Comparison of ENCODE assay signal across 16 cellular contexts in the genomic region with DNA sequence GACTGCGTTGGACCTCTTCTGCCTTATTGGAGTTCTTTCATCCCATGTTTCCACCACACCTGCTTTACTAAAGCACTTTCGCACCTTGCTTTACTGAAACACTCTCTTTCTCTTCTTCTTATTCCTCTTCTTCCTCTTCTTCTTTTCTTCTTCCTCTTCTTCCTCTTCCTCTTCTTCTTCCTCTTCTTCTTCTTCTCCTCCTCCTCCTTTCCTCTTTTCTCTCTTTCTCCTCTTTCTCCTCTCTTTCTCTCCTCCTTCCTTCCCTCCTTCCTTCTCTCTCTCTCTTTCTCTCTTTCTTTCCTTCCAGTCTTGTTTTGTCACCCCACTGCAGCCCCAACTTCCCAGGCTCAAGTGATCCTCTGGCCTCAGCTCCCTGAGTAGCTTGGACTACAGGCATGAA.
DNase-seq lines count a peak whose midpoint lies in the region; TF ChIP-seq lines count a peak whose summit lies in the region.
"Had no signal": no experiment of that assay in that cellular context is flagged by ENCODE, and none has a peak within 500 bp of the region (broad histone marks: within the 10 kb centered on the region; RNA-seq: fewer than 3 reads in every experiment).

No MANE protein-coding gene starts in this region.

- no peak overlapping the region for H3K27ac ChIP-seq in HEK293 (ENCODE audit: extremely low read depth, low read depth, low read length)
- H3K27ac ChIP-seq: BLaER1 treated with 17β-estradiol and CSF1 and Interleukin-3, amounts not matched to agents 10 nM and 100 nM; C4-2B had no signal

- TF ChIP-seq CTCF in HEK293 (tag by site-specific recombination; IDR thresholded peaks at IDR 0.05): no peak

- H3K36me3 Mint-ChIP-seq in activated naive CD4-positive, alpha-beta T cell treated with anti-CD3 and anti-CD28 coated beads, Interleukin-2, amount 50 U/mL, for 24 hours: no peaks in the 10 kb centered on the region
- H3K36me3 Mint-ChIP-seq in activated naive CD4-positive, alpha-beta T cell treated with anti-CD3 and anti-CD28 coated beads, Interleukin-2, amount 10 ng/mL, durations not matched to agents 7 days and 5 days: no peaks in the 10 kb centered on the region
- H3K36me3 Mint-ChIP-seq: CD8-positive, alpha-beta T cell had no signal

- POLR2A ChIA-PET in HEK293 (lab: Yijun Ruan, JAX): no interaction called here

- no peak overlapping the region for H3K4me3 Mint-ChIP-seq in activated naive CD4-positive, alpha-beta T cell treated with anti-CD3 and anti-CD28 coated beads, Interleukin-2, amount 50 U/mL, for 24 hours
- H3K4me3 Mint-ChIP-seq in activated naive CD4-positive, alpha-beta T cell treated with anti-CD3 and anti-CD28 coated beads, Interleukin-2, amount 10 ng/mL, durations not matched to agents 7 days and 5 days: no peak overlapping the region
- H3K4me3 Mint-ChIP-seq: CD4-positive, alpha-beta T cell; CD8-positive, alpha-beta T cell had no signal

- no peaks in the 10 kb centered on the region for H3K9me3 Mint-ChIP-seq in activated naive CD4-positive, alpha-beta T cell treated with anti-CD3 and anti-CD28 coated beads, Interleukin-2, amount 50 U/mL, for 24 hours
- no peaks in the 10 kb centered on the region for H3K9me3 Mint-ChIP-seq in activated naive CD4-positive, alpha-beta T cell treated with anti-CD3 and anti-CD28 coated beads, Interleukin-2, amount 10 ng/mL, durations not matched to agents 7 days and 5 days
- H3K9me3 Mint-ChIP-seq: CD4-positive, alpha-beta T cell; CD8-positive, alpha-beta T cell had no signal

- CTCF ChIA-PET in activated naive CD4-positive, alpha-beta T cell treated with anti-CD3 and anti-CD28 coated beads, Interleukin-2, amount 10 ng/mL, durations not matched to agents 7 days and 5 days (lab: Charles Lee): interaction anchor here (0.6 kb wide), 1 partner anchor 17 kb away, joined by 4 read pairs; no protein-coding TSS in a partner anchor
- CTCF ChIA-PET in HEK293 (lab: Yijun Ruan, JAX): interaction anchor here (0.6 kb wide), 1 partner anchor 833 kb away, joined by 3 read pairs; no protein-coding TSS in a partner anchor

- H3K4me1 Mint-ChIP-seq in activated naive CD4-positive, alpha-beta T cell treated with anti-CD3 and anti-CD28 coated beads, Interleukin-2, amount 50 U/mL, for 24 hours: peaks cover 3% of the 10 kb centered on the region
- H3K4me1 Mint-ChIP-seq in activated naive CD4-positive, alpha-beta T cell treated with anti-CD3 and anti-CD28 coated beads, Interleukin-2, amount 10 ng/mL, durations not matched to agents 7 days and 5 days: peaks cover 6% of the 10 kb centered on the region

- H3K9me3 ChIP-seq in HEK293 (ENCODE audit: control insufficient read depth, insufficient read depth, low read depth, low read length): no peaks in the 10 kb centered on the region
- H3K9me3 ChIP-seq: BLaER1 treated with 17β-estradiol and CSF1 and Interleukin-3, amounts not matched to agents 10 nM and 100 nM; Caco-2 had no signal

- peak overlapping the region; percentile 48 for H3K27ac Mint-ChIP-seq in activated naive CD4-positive, alpha-beta T cell treated with anti-CD3 and anti-CD28 coated beads, Interleukin-2, amount 50 U/mL, for 24 hours
- no peak overlapping the region for H3K27ac Mint-ChIP-seq in activated naive CD4-positive, alpha-beta T cell treated with anti-CD3 and anti-CD28 coated beads, Interleukin-2, amount 10 ng/mL, durations not matched to agents 7 days and 5 days
- H3K27ac Mint-ChIP-seq: CD4-positive, alpha-beta T cell; CD8-positive, alpha-beta T cell had no signal

- H3K4me1 ChIP-seq in HEK293 (ENCODE audit: control insufficient read depth, insufficient read depth, low read length): no peaks in the 10 kb centered on the region; the same call in 1 of the 2 replicates
- H3K4me1 ChIP-seq: BLaER1 treated with 17β-estradiol and CSF1 and Interleukin-3, amounts not matched to agents 10 nM and 100 nM; Caco-2 had no signal

- H3K27me3 Mint-ChIP-seq in activated naive CD4-positive, alpha-beta T cell treated with anti-CD3 and anti-CD28 coated beads, Interleukin-2, amount 50 U/mL, for 24 hours: peaks cover 40% of the 10 kb centered on the region
- peaks cover 36% of the 10 kb centered on the region for H3K27me3 Mint-ChIP-seq in activated naive CD4-positive, alpha-beta T cell treated with anti-CD3 and anti-CD28 coated beads, Interleukin-2, amount 10 ng/mL, durations not matched to agents 7 days and 5 days

- no peaks in the 10 kb centered on the region for H3K36me3 ChIP-seq in HEK293 (ENCODE audit: control insufficient read depth in 2 of 2, insufficient read depth in 1 of 2, low read length in 2 of 2)
- H3K36me3 ChIP-seq: BLaER1 treated with 17β-estradiol and CSF1 and Interleukin-3, amounts not matched to agents 10 nM and 100 nM had no signal

- DNase-seq in activated naive CD4-positive, alpha-beta T cell treated with anti-CD3 and anti-CD28 coated beads, Interleukin-2, amount 10 ng/mL, durations not matched to agents 7 days and 5 days: no peak
- no peak for DNase-seq in activated effector memory CD4-positive, alpha-beta T cell treated with Interleukin-2 at 50 U/mL for 16 hours
- no peak for DNase-seq in EL
- DNase-seq: 8988T; ACHN; Caco-2; Calu3; CD4-positive, alpha-beta T cell; CD8-positive, alpha-beta T cell; DMS79 treated with DMSO at 0.1 percent for 48 hours; GDM1 had no signal

- H3K4me3 ChIP-seq in HEK293 (ENCODE audit: low read depth, low read length): no peak overlapping the region
- H3K4me3 ChIP-seq: BLaER1 treated with 17β-estradiol and CSF1 and Interleukin-3, amounts not matched to agents 10 nM and 100 nM; GM12878 had no signal

TF ChIP-seq in HEK293, 187 proteins besides CTCF, POLR2A, EP300 and RAD21:
- TF ChIP-seq IKZF3 (tag by site-specific recombination; IDR thresholded peaks at IDR 0.05) (no peak), YY2 (tag by site-specific recombination; IDR thresholded peaks at IDR 0.05) (no peak), ZNF366 (tag by site-specific recombination; conservative IDR thresholded peaks at IDR 0.05) (peak; percentile 84), ZNF341 (tag by site-specific recombination; IDR thresholded peaks at IDR 0.05; ENCODE audit: low read depth) (no peak)
- TF ChIP-seq, protein P1, sequence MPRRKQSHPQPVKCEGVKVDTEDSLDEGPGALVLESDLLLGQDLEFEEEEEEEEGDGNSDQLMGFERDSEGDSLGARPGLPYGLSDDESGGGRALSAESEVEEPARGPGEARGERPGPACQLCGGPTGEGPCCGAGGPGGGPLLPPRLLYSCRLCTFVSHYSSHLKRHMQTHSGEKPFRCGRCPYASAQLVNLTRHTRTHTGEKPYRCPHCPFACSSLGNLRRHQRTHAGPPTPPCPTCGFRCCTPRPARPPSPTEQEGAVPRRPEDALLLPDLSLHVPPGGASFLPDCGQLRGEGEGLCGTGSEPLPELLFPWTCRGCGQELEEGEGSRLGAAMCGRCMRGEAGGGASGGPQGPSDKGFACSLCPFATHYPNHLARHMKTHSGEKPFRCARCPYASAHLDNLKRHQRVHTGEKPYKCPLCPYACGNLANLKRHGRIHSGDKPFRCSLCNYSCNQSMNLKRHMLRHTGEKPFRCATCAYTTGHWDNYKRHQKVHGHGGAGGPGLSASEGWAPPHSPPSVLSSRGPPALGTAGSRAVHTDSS (tag by site-specific recombination; IDR thresholded peaks at IDR 0.05): peak; percentile 87
